Comparison of ENCODE assay signal across 1 cellular context in genomic region chr6:148431840-148432239, GRCh38.
TF ChIP-seq lines count a peak whose summit lies in the region.

No MANE protein-coding gene starts in this region.

TF ChIP-seq in WTC11, 78 proteins besides CTCF, POLR2A, EP300 and RAD21 (continued from another document):
- no peak for TF ChIP-seq ERG (CRISPR knock-in tag; IDR thresholded peaks at IDR 0.05)
- no peak for TF ChIP-seq CBFB (CRISPR knock-in tag; IDR thresholded peaks at IDR 0.05; ENCODE audit: low read depth)
